In genomic region chr10:85927952-85928677, GRCh38 we compare ENCODE assay signal across 17 cellular contexts.
DNase-seq lines count a peak whose midpoint lies in the region; ATAC-seq and TF ChIP-seq lines count a peak whose summit lies in the region.
"Had no signal": no experiment of that assay in that cellular context is flagged by ENCODE, and none has a peak within 500 bp of the region (broad histone marks: within the 10 kb centered on the region; RNA-seq: fewer than 3 reads in every experiment).

No MANE protein-coding gene starts in this region.

- DNase-seq in M059J (ENCODE audit: low read depth) (peak; percentile 7), mucosa of descending colon (no peak), endothelial cell (ENCODE audit: low spot score) (no peak), erythroblast (lab: John Stamatoyannopoulos, UW) (no peak)
- DNase-seq in stimulated activated CD8-positive, alpha-beta memory T cell treated with anti-CD3 and anti-CD28 coated beads, Interleukin-4, amount 100 ng/mL, for 48 hours, result no peak
- DNase-seq in CD8-positive, alpha-beta T cell, result no peak
- DNase-seq: activated naive CD4-positive, alpha-beta T cell treated with anti-CD3 and anti-CD28 coated beads for 36 hours; DMS79; immature natural killer cell; NK-92 treated with Interleukin-12 subunit alpha and Interleukin-12 subunit beta, amount 100 ng/mL, for 24 hours; stimulated activated CD4-positive, alpha-beta T cell treated with anti-CD3 and anti-CD28 coated beads, Interleukin-4, amount 100 ng/mL, for 24 hours had no signal

- ATAC-seq in esophagus mucosa (peak; percentile 63), mucosa of descending colon (peak; percentile 71)
- ATAC-seq in CD8-positive, alpha-beta T cell, result no peak
- ATAC-seq: HepG2 had no signal

- POLR2A ChIA-PET in CD8-positive, alpha-beta T cell (lab: Charles Lee), result no interaction called here

- CTCF ChIA-PET in CD8-positive, alpha-beta T cell (lab: Charles Lee), result no interaction called here

- no peak overlapping the region for H3K27ac Mint-ChIP-seq in endothelial cell (ENCODE audit: unreplicated experiment)
- H3K27ac Mint-ChIP-seq in CD8-positive, alpha-beta T cell, result no peak overlapping the region
- H3K27ac Mint-ChIP-seq: activated naive CD4-positive, alpha-beta T cell treated with anti-CD3 and anti-CD28 coated beads for 36 hours; immature natural killer cell; mesothelial cell of epicardium; neural progenitor cell had no signal

- peaks cover 19 to 58% (median 48%) of the 10 kb centered on the region in 10 experiments for H3K4me1 ChIP-seq in BLaER1 treated with 17β-estradiol and CSF1 and Interleukin-3, amounts not matched to agents 10 nM and 100 nM
- no peaks in the 10 kb centered on the region for H3K4me1 ChIP-seq in mucosa of descending colon (ENCODE audit: low read depth)
- no peaks in the 10 kb centered on the region for H3K4me1 ChIP-seq in CD8-positive, alpha-beta T cell (ENCODE audit: insufficient read depth, low read length)
- H3K4me1 ChIP-seq: ascending aorta, neural progenitor cell had no signal

- no peaks in the 10 kb centered on the region for H3K36me3 ChIP-seq in BLaER1 treated with 17β-estradiol and CSF1 and Interleukin-3, amounts not matched to agents 10 nM and 100 nM
- no peaks in the 10 kb centered on the region for H3K36me3 ChIP-seq in mucosa of descending colon (ENCODE audit: low read depth)
- H3K36me3 ChIP-seq in CD8-positive, alpha-beta T cell (ENCODE audit: insufficient read depth, low read length), result no peaks in the 10 kb centered on the region
- H3K36me3 ChIP-seq: ascending aorta, neural progenitor cell had no signal

- TF ChIP-seq CTCF in mucosa of descending colon (IDR thresholded peaks at IDR 0.05) (no peak), endothelial cell (IDR thresholded peaks at IDR 0.05; ENCODE audit: unreplicated experiment) (no peak)
- no peak for TF ChIP-seq CTCF in CD8-positive, alpha-beta T cell (IDR thresholded peaks at IDR 0.05)

- no peaks in the 10 kb centered on the region for H4K20me1 ChIP-seq in BLaER1 treated with 17β-estradiol and CSF1 and Interleukin-3, amounts not matched to agents 10 nM and 100 nM

- H3K4me3 ChIP-seq in BLaER1 treated with 17β-estradiol and CSF1 and Interleukin-3, amounts not matched to agents 10 nM and 100 nM, result no peak overlapping the region
- no peak overlapping the region for H3K4me3 ChIP-seq in mucosa of descending colon
- H3K4me3 ChIP-seq in CD8-positive, alpha-beta T cell (ENCODE audit: low read depth, low read length), result no peak overlapping the region
- H3K4me3 ChIP-seq: ascending aorta, neural progenitor cell had no signal

- H3K4me1 Mint-ChIP-seq in endothelial cell (ENCODE audit: unreplicated experiment), result no peaks in the 10 kb centered on the region
- no peaks in the 10 kb centered on the region for H3K4me1 Mint-ChIP-seq in CD8-positive, alpha-beta T cell (ENCODE audit: low read depth)
- H3K4me1 Mint-ChIP-seq: neural progenitor cell had no signal

- peak overlapping the region; percentile 16 to 80 (median 67) for H3K4me2 ChIP-seq in BLaER1 treated with 17β-estradiol and CSF1 and Interleukin-3, amounts not matched to agents 10 nM and 100 nM
- H3K4me2 ChIP-seq: neural progenitor cell had no signal

- no peak overlapping the region for H3K4me3 Mint-ChIP-seq in endothelial cell (ENCODE audit: unreplicated experiment)
- no peak overlapping the region for H3K4me3 Mint-ChIP-seq in CD8-positive, alpha-beta T cell
- H3K4me3 Mint-ChIP-seq: activated naive CD4-positive, alpha-beta T cell treated with anti-CD3 and anti-CD28 coated beads for 36 hours; immature natural killer cell; mesothelial cell of epicardium; neural progenitor cell had no signal

- H3K36me3 Mint-ChIP-seq in endothelial cell (ENCODE audit: low read depth, unreplicated experiment), result no peaks in the 10 kb centered on the region
- no peaks in the 10 kb centered on the region for H3K36me3 Mint-ChIP-seq in CD8-positive, alpha-beta T cell
- H3K36me3 Mint-ChIP-seq: immature natural killer cell, mesothelial cell of epicardium, neural progenitor cell had no signal

- peaks cover 4% of the 10 kb centered on the region for H3K9me3 Mint-ChIP-seq in endothelial cell (ENCODE audit: unreplicated experiment)
- H3K9me3 Mint-ChIP-seq in CD8-positive, alpha-beta T cell, result no peaks in the 10 kb centered on the region
- H3K9me3 Mint-ChIP-seq: activated naive CD4-positive, alpha-beta T cell treated with anti-CD3 and anti-CD28 coated beads for 36 hours; mesothelial cell of epicardium; neural progenitor cell had no signal

- H3K27ac ChIP-seq in BLaER1 treated with 17β-estradiol and CSF1 and Interleukin-3, amounts not matched to agents 10 nM and 100 nM, result peak overlapping the region in 2 of 11 experiments; percentile 34 to 37; a peak in 3 of 22 replicates
- H3K27ac ChIP-seq in CD8-positive, alpha-beta T cell (ENCODE audit: low read depth, low read length), result no peak overlapping the region
- H3K27ac ChIP-seq: ascending aorta, neural progenitor cell had no signal

- intact Hi-C loops in mucosa of descending colon (cut with DNase I, micrococcal nuclease), result no loop called here
- intact Hi-C loops in CD8-positive, alpha-beta T cell (cut with DNase I, micrococcal nuclease), result no loop called here

- no peaks in the 10 kb centered on the region for H3K27me3 ChIP-seq in BLaER1 treated with 17β-estradiol and CSF1 and Interleukin-3, amounts not matched to agents 10 nM and 100 nM
- H3K27me3 ChIP-seq in CD8-positive, alpha-beta T cell (ENCODE audit: insufficient read depth, low read length), result no peaks in the 10 kb centered on the region
- H3K27me3 ChIP-seq: ascending aorta, neural progenitor cell had no signal

- no peak for TF ChIP-seq POLR2A in erythroblast (IDR thresholded peaks at IDR 0.05; ENCODE audit: low read length)

- H3K27me3 Mint-ChIP-seq in endothelial cell (ENCODE audit: unreplicated experiment), result peaks cover 3% of the 10 kb centered on the region
- no peaks in the 10 kb centered on the region for H3K27me3 Mint-ChIP-seq in CD8-positive, alpha-beta T cell (ENCODE audit: low read depth)

- no peak overlapping the region for H3K9ac ChIP-seq in BLaER1 treated with 17β-estradiol and CSF1 and Interleukin-3, amounts not matched to agents 10 nM and 100 nM
- H3K9ac ChIP-seq: neural progenitor cell had no signal

- no peaks in the 10 kb centered on the region for H3K9me3 ChIP-seq in BLaER1 treated with 17β-estradiol and CSF1 and Interleukin-3, amounts not matched to agents 10 nM and 100 nM (replicated peaks in 1 of 11)
- H3K9me3 ChIP-seq in mucosa of descending colon, result no peaks in the 10 kb centered on the region
- H3K9me3 ChIP-seq in CD8-positive, alpha-beta T cell (ENCODE audit: low read length), result no peaks in the 10 kb centered on the region
- H3K9me3 ChIP-seq: ascending aorta had no signal
